Comparison of ENCODE assay signal across 1 cellular context in the genomic region with DNA sequence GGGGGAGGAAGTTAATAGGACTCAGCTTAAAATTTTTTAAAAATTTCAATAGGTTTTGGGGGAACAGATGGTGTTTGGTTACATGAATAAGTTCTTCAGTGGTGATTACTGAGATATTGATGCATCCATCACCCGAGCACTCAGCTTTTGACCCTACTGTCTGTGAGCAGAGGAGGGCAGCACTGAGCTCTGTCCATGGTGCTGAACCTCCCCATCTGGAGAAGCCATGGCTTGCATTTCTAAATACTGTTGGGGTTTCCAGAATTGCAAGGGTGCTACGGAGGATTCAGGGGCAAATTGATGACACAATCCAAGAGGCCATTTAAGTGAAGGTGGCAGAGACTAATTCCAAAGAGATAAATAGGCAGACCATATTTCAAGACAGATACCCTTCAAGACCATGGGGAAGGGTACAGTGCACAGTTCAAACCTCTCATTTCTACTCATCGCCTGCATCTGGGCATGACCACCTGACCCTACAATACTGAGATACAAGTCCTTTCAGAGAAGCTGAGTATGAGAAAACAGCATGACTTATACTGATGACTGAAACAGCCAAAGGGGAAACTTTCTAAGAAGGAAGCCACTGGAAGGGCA.
TF ChIP-seq lines count a peak whose summit lies in the region.

No MANE protein-coding gene starts in this region.

TF ChIP-seq in WTC11, 78 proteins besides CTCF, POLR2A, EP300 and RAD21 (continued from another document and continues in another):
- TF ChIP-seq, protein P1, sequence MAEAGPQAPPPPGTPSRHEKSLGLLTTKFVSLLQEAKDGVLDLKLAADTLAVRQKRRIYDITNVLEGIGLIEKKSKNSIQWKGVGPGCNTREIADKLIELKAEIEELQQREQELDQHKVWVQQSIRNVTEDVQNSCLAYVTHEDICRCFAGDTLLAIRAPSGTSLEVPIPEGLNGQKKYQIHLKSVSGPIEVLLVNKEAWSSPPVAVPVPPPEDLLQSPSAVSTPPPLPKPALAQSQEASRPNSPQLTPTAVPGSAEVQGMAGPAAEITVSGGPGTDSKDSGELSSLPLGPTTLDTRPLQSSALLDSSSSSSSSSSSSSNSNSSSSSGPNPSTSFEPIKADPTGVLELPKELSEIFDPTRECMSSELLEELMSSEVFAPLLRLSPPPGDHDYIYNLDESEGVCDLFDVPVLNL (CRISPR knock-in tag; IDR thresholded peaks at IDR 0.05; ENCODE audit: borderline replicate concordance, low read depth) = no peak
- TF ChIP-seq, protein P2, sequence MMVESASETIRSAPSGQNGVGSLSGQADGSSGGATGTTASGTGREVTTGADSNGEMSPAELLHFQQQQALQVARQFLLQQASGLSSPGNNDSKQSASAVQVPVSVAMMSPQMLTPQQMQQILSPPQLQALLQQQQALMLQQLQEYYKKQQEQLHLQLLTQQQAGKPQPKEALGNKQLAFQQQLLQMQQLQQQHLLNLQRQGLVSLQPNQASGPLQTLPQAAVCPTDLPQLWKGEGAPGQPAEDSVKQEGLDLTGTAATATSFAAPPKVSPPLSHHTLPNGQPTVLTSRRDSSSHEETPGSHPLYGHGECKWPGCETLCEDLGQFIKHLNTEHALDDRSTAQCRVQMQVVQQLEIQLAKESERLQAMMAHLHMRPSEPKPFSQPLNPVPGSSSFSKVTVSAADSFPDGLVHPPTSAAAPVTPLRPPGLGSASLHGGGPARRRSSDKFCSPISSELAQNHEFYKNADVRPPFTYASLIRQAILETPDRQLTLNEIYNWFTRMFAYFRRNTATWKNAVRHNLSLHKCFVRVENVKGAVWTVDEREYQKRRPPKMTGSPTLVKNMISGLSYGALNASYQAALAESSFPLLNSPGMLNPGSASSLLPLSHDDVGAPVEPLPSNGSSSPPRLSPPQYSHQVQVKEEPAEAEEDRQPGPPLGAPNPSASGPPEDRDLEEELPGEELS (CRISPR knock-in tag; IDR thresholded peaks at IDR 0.05) = no peak
- TF ChIP-seq RELA (CRISPR knock-in tag; IDR thresholded peaks at IDR 0.05; ENCODE audit: borderline replicate concordance) (peak; percentile 37; the same call in 1 of the 2 replicates), ZNF317 (CRISPR knock-in tag; IDR thresholded peaks at IDR 0.05; ENCODE audit: borderline replicate concordance, low read depth) (no peak), ZNF138 (CRISPR knock-in tag; conservative IDR thresholded peaks at IDR 0.05) (no peak), ELF4 (CRISPR knock-in tag; IDR thresholded peaks at IDR 0.05; ENCODE audit: low read depth) (0 out of 2 replicates have a peak, but pooled peaks have one; percentile 66), SMAD3 (CRISPR knock-in tag; IDR thresholded peaks at IDR 0.05; ENCODE audit: borderline replicate concordance) (peak; percentile 87; the same call in 1 of the 2 replicates), NR2C2 (CRISPR knock-in tag; IDR thresholded peaks at IDR 0.05) (no peak), NFE2L1 (CRISPR knock-in tag; IDR thresholded peaks at IDR 0.05) (peak; percentile 68; the same call in 1 of the 2 replicates), ZNF416 (CRISPR knock-in tag; IDR thresholded peaks at IDR 0.05) (no peak), IRF2 (CRISPR knock-in tag; IDR thresholded peaks at IDR 0.05; ENCODE audit: borderline replicate concordance, low read depth) (no peak), ZNF671 (CRISPR knock-in tag; IDR thresholded peaks at IDR 0.05) (no peak), EMX1 (CRISPR knock-in tag; IDR thresholded peaks at IDR 0.05) (no peak), GABPB1 (CRISPR knock-in tag; IDR thresholded peaks at IDR 0.05) (peak; percentile 53; the same call in 1 of the 2 replicates), MYBL2 (CRISPR knock-in tag; IDR thresholded peaks at IDR 0.05) (0 out of 2 replicates have a peak, but pooled peaks have one; percentile 36), TP53 (CRISPR knock-in tag; IDR thresholded peaks at IDR 0.05) (peak; percentile 61; the same call in 1 of the 2 replicates), RORB (CRISPR knock-in tag; IDR thresholded peaks at IDR 0.05) (no peak), ESRRA (CRISPR knock-in tag; IDR thresholded peaks at IDR 0.05; ENCODE audit: borderline replicate concordance) (peak; percentile 27; the same call in 1 of the 2 replicates), ZNF219 (CRISPR knock-in tag; IDR thresholded peaks at IDR 0.05; ENCODE audit: borderline replicate concordance) (no peak)
- TF ChIP-seq, protein P3, sequence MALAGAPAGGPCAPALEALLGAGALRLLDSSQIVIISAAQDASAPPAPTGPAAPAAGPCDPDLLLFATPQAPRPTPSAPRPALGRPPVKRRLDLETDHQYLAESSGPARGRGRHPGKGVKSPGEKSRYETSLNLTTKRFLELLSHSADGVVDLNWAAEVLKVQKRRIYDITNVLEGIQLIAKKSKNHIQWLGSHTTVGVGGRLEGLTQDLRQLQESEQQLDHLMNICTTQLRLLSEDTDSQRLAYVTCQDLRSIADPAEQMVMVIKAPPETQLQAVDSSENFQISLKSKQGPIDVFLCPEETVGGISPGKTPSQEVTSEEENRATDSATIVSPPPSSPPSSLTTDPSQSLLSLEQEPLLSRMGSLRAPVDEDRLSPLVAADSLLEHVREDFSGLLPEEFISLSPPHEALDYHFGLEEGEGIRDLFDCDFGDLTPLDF (CRISPR knock-in tag; IDR thresholded peaks at IDR 0.05) = 0 out of 2 replicates have a peak, but pooled peaks have one; percentile 76
- TF ChIP-seq, protein P4, sequence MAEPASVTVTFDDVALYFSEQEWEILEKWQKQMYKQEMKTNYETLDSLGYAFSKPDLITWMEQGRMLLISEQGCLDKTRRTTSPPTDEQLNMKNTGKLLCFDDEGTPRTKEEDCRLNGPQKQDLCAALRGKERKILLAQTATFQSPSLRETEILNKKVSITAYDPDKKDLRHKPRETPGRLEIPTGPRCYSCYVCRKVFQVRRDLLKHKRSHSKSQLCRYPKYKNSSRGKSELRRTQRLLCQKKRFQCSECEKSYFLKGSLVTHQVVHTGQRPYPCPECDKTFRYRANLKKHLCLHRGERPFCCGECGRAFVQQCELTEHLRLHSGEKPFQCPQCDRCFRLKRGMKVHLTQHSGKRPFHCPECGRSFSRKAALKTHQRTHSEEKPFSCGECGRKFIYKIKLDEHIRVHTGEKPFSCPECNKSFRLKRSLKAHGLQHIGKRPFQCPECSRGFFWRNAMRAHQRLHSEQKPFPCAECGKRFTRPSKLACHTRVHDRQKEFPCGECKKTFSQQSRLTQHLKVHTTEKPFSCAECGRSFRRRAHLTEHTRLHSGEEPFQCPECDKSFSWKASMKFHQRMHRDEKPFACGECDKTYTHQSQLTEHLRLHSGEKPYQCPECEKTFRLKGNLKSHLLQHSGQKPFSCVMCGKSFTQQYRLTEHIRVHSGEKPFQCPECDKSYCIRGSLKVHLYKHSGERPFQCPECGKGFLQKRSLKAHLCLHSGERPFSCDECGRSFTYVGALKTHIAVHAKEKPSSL (CRISPR knock-in tag; conservative IDR thresholded peaks at IDR 0.05) = no peak
- TF ChIP-seq, protein P5, sequence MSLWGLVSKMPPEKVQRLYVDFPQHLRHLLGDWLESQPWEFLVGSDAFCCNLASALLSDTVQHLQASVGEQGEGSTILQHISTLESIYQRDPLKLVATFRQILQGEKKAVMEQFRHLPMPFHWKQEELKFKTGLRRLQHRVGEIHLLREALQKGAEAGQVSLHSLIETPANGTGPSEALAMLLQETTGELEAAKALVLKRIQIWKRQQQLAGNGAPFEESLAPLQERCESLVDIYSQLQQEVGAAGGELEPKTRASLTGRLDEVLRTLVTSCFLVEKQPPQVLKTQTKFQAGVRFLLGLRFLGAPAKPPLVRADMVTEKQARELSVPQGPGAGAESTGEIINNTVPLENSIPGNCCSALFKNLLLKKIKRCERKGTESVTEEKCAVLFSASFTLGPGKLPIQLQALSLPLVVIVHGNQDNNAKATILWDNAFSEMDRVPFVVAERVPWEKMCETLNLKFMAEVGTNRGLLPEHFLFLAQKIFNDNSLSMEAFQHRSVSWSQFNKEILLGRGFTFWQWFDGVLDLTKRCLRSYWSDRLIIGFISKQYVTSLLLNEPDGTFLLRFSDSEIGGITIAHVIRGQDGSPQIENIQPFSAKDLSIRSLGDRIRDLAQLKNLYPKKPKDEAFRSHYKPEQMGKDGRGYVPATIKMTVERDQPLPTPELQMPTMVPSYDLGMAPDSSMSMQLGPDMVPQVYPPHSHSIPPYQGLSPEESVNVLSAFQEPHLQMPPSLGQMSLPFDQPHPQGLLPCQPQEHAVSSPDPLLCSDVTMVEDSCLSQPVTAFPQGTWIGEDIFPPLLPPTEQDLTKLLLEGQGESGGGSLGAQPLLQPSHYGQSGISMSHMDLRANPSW (CRISPR knock-in tag; conservative IDR thresholded peaks at IDR 0.05; ENCODE audit: low read depth) = no peak
- TF ChIP-seq, protein P6, sequence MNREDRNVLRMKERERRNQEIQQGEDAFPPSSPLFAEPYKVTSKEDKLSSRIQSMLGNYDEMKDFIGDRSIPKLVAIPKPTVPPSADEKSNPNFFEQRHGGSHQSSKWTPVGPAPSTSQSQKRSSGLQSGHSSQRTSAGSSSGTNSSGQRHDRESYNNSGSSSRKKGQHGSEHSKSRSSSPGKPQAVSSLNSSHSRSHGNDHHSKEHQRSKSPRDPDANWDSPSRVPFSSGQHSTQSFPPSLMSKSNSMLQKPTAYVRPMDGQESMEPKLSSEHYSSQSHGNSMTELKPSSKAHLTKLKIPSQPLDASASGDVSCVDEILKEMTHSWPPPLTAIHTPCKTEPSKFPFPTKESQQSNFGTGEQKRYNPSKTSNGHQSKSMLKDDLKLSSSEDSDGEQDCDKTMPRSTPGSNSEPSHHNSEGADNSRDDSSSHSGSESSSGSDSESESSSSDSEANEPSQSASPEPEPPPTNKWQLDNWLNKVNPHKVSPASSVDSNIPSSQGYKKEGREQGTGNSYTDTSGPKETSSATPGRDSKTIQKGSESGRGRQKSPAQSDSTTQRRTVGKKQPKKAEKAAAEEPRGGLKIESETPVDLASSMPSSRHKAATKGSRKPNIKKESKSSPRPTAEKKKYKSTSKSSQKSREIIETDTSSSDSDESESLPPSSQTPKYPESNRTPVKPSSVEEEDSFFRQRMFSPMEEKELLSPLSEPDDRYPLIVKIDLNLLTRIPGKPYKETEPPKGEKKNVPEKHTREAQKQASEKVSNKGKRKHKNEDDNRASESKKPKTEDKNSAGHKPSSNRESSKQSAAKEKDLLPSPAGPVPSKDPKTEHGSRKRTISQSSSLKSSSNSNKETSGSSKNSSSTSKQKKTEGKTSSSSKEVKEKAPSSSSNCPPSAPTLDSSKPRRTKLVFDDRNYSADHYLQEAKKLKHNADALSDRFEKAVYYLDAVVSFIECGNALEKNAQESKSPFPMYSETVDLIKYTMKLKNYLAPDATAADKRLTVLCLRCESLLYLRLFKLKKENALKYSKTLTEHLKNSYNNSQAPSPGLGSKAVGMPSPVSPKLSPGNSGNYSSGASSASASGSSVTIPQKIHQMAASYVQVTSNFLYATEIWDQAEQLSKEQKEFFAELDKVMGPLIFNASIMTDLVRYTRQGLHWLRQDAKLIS (CRISPR knock-in tag; IDR thresholded peaks at IDR 0.05; ENCODE audit: borderline replicate concordance) = no peak
- TF ChIP-seq, protein P7, sequence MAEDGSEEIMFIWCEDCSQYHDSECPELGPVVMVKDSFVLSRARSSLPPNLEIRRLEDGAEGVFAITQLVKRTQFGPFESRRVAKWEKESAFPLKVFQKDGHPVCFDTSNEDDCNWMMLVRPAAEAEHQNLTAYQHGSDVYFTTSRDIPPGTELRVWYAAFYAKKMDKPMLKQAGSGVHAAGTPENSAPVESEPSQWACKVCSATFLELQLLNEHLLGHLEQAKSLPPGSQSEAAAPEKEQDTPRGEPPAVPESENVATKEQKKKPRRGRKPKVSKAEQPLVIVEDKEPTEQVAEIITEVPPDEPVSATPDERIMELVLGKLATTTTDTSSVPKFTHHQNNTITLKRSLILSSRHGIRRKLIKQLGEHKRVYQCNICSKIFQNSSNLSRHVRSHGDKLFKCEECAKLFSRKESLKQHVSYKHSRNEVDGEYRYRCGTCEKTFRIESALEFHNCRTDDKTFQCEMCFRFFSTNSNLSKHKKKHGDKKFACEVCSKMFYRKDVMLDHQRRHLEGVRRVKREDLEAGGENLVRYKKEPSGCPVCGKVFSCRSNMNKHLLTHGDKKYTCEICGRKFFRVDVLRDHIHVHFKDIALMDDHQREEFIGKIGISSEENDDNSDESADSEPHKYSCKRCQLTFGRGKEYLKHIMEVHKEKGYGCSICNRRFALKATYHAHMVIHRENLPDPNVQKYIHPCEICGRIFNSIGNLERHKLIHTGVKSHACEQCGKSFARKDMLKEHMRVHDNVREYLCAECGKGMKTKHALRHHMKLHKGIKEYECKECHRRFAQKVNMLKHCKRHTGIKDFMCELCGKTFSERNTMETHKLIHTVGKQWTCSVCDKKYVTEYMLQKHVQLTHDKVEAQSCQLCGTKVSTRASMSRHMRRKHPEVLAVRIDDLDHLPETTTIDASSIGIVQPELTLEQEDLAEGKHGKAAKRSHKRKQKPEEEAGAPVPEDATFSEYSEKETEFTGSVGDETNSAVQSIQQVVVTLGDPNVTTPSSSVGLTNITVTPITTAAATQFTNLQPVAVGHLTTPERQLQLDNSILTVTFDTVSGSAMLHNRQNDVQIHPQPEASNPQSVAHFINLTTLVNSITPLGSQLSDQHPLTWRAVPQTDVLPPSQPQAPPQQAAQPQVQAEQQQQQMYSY (CRISPR knock-in tag; IDR thresholded peaks at IDR 0.05) = no peak
- TF ChIP-seq, protein P8, sequence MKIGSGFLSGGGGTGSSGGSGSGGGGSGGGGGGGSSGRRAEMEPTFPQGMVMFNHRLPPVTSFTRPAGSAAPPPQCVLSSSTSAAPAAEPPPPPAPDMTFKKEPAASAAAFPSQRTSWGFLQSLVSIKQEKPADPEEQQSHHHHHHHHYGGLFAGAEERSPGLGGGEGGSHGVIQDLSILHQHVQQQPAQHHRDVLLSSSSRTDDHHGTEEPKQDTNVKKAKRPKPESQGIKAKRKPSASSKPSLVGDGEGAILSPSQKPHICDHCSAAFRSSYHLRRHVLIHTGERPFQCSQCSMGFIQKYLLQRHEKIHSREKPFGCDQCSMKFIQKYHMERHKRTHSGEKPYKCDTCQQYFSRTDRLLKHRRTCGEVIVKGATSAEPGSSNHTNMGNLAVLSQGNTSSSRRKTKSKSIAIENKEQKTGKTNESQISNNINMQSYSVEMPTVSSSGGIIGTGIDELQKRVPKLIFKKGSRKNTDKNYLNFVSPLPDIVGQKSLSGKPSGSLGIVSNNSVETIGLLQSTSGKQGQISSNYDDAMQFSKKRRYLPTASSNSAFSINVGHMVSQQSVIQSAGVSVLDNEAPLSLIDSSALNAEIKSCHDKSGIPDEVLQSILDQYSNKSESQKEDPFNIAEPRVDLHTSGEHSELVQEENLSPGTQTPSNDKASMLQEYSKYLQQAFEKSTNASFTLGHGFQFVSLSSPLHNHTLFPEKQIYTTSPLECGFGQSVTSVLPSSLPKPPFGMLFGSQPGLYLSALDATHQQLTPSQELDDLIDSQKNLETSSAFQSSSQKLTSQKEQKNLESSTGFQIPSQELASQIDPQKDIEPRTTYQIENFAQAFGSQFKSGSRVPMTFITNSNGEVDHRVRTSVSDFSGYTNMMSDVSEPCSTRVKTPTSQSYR (CRISPR knock-in tag; IDR thresholded peaks at IDR 0.05) = no peak
